ENCODE assay signal across 8 cellular contexts in genomic region chr2:164841719-164842623, GRCh38. TPM values are rescaled to one million over a fixed set of nuclear protein-coding genes. Genes with fewer than 3 reads are reported as not detected.
DNase-seq lines count a peak whose midpoint lies in the region; ATAC-seq and TF ChIP-seq lines count a peak whose summit lies in the region.

A gene with protein sequence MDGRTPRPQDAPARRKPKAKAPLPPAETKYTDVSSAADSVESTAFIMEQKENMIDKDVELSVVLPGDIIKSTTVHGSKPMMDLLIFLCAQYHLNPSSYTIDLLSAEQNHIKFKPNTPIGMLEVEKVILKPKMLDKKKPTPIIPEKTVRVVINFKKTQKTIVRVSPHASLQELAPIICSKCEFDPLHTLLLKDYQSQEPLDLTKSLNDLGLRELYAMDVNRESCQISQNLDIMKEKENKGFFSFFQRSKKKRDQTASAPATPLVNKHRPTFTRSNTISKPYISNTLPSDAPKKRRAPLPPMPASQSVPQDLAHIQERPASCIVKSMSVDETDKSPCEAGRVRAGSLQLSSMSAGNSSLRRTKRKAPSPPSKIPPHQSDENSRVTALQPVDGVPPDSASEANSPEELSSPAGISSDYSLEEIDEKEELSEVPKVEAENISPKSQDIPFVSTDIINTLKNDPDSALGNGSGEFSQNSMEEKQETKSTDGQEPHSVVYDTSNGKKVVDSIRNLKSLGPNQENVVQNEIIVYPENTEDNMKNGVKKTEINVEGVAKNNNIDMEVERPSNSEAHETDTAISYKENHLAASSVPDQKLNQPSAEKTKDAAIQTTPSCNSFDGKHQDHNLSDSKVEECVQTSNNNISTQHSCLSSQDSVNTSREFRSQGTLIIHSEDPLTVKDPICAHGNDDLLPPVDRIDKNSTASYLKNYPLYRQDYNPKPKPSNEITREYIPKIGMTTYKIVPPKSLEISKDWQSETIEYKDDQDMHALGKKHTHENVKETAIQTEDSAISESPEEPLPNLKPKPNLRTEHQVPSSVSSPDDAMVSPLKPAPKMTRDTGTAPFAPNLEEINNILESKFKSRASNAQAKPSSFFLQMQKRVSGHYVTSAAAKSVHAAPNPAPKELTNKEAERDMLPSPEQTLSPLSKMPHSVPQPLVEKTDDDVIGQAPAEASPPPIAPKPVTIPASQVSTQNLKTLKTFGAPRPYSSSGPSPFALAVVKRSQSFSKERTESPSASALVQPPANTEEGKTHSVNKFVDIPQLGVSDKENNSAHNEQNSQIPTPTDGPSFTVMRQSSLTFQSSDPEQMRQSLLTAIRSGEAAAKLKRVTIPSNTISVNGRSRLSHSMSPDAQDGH (minus strand): TSS chr2:164841823. CDS start chr2:164841196, 627 bp downstream.

- H3K36me3 ChIP-seq in muscle layer of colon (ENCODE audit: insufficient read depth, low read length) (no peaks in the 10 kb centered on the region), thoracic aorta (no peaks in the 10 kb centered on the region)

- peak within 1 kb of the TSS; percentile 50 for H3K9ac ChIP-seq in muscle layer of colon (ENCODE audit: low read length)

- peak; percentile 52 for ATAC-seq in GM18858 (IDR thresholded peaks at IDR 0.05; ENCODE audit: unreplicated experiment)
- ATAC-seq in HG03045 (IDR thresholded peaks at IDR 0.05; ENCODE audit: unreplicated experiment), result peak; percentile 72
- peak; percentile 60 for ATAC-seq in thoracic aorta (ENCODE audit: insufficient number of reproducible peaks, low FRiP score, low read depth)

- peaks cover 5% of the 10 kb centered on the region for H3K4me1 ChIP-seq in muscle layer of colon (ENCODE audit: insufficient read depth, low read length)
- H3K4me1 ChIP-seq in thoracic aorta (ENCODE audit: control insufficient read depth in 1 of 2, low read depth in 2 of 2), result peaks cover 14 to 23% of the 10 kb centered on the region in 2 donors

- no peaks in the 10 kb centered on the region for H3K9me3 ChIP-seq in muscle layer of colon (ENCODE audit: low read length)
- H3K9me3 ChIP-seq in thoracic aorta, result no peaks in the 10 kb centered on the region

- H3K27ac ChIP-seq in muscle layer of colon (ENCODE audit: low read depth, low read length), result peak within 1 kb of the TSS; percentile 84
- H3K27ac ChIP-seq in thoracic aorta, result peak within 1 kb of the TSS; percentile 94 to 98

- DNase-seq in AG20443 (ENCODE audit: low spot score) (peak; percentile 77), NCI-H2227 (lab: John Stamatoyannopoulos, UW; ENCODE audit: unreplicated experiment) (peak; percentile 79), fibroblast of gingiva (ENCODE audit: low read depth) (peak; percentile 53), thoracic aorta (ENCODE audit: low spot score) (peak; percentile 9)
- peak; percentile 26 for DNase-seq in activated T-cell treated with anti-CD3 and anti-CD28 coated beads, Interleukin-2, amount 50 U/mL, for 1 hour

- H3K27me3 ChIP-seq in muscle layer of colon (ENCODE audit: control insufficient read depth in 1 of 2, insufficient read depth in 2 of 2, low read length in 2 of 2) (no peaks in the 10 kb centered on the region), thoracic aorta (replicated peaks; ENCODE audit: insufficient read depth) (no peaks in the 10 kb centered on the region)

- H3K4me3 ChIP-seq in muscle layer of colon (ENCODE audit: low read depth in 1 of 2, low read length in 2 of 2) (peak within 1 kb of the TSS; percentile 80 to 86), thoracic aorta (peak within 1 kb of the TSS; percentile 93)

- TF ChIP-seq CTCF in thoracic aorta (IDR thresholded peaks at IDR 0.05), result peak; percentile 92

RNA-seq across cellular contexts. Expression of the gene that starts here (rescaled TPM):
- total RNA-seq in thoracic aorta, result 10 to 100 TPM; 62.0 to 64.6 TPM

Comparison
In these comparisons a context has a peak if more than half of its experiments do, and no peak if none do; other contexts are left out.
1. Peak in every context shown above with its lines: DNase-seq, ATAC-seq, H3K4me3 ChIP-seq and H3K27ac ChIP-seq.
2. DNase-seq: peak in every context shown above with its lines; median percentile 79 in NCI-H2227; 77 in AG20443; 53 in fibroblast of gingiva; 26 in activated T-cell treated with anti-CD3 and anti-CD28 coated beads, Interleukin-2, amount 50 U/mL, for 1 hour; 9 in thoracic aorta.